Comparison of ENCODE assay signal across 11 cellular contexts in genomic region chr21:38171723-38172344, GRCh38.
DNase-seq lines count a peak whose midpoint lies in the region; ATAC-seq, FAIRE-seq and TF ChIP-seq lines count a peak whose summit lies in the region.
"Had no signal": no experiment of that assay in that cellular context is flagged by ENCODE, and none has a peak within 500 bp of the region (broad histone marks: within the 10 kb centered on the region; RNA-seq: fewer than 3 reads in every experiment).

No MANE protein-coding gene starts in this region.

- H3K9ac ChIP-seq in IMR-90 (ENCODE audit: low read depth, low read length): no peak overlapping the region

- CTCF ChIA-PET in IMR-90 (lab: Yijun Ruan, JAX): interaction anchor here (0.6 to 6.6 kb wide), 7 partner anchors 13 to 471 kb away, joined by 3 to 48 read pairs (median 5); partner anchors contain the start of gene KCNJ15

- peak overlapping the region; percentile 52 to 67; a peak in 3 of 4 replicates for H4K8ac ChIP-seq in IMR-90 (ENCODE audit: low read depth in 2 of 2, low read length in 2 of 2)

- H2AK5ac ChIP-seq in IMR-90 (ENCODE audit: low read depth, low read length): peak overlapping the region; percentile 87

- no peaks in the 10 kb centered on the region for H3K36me3 ChIP-seq in IMR-90 (ENCODE audit: control insufficient read depth, insufficient read depth, low read length)
- H3K36me3 ChIP-seq: BE2C, gastrocnemius medialis had no signal

- no peaks in the 10 kb centered on the region for H4K20me1 ChIP-seq in IMR-90 (ENCODE audit: insufficient read depth, low read length)

- peak overlapping the region; percentile 70 for H3K4ac ChIP-seq in IMR-90 (ENCODE audit: low read depth, low read length)

- H3K4me1 ChIP-seq in IMR-90 (ENCODE audit: control insufficient read depth, insufficient read depth, low read length): peaks cover 15% of the 10 kb centered on the region
- H3K4me1 ChIP-seq: BE2C, gastrocnemius medialis had no signal

- no peak overlapping the region; the same call in 1 of the 2 replicates for H3K56ac ChIP-seq in IMR-90 (ENCODE audit: extremely low read depth, insufficient read depth, low read length)

- dilution Hi-C loops in IMR-90 (cut with HindIII; ENCODE audit: low sequenced_read_pairs, unreplicated experiment): no loop called here

- H3K9me3 ChIP-seq in IMR-90 (ENCODE audit: control insufficient read depth, insufficient read depth, low read length): no peaks in the 10 kb centered on the region
- H3K9me3 ChIP-seq: BE2C, gastrocnemius medialis had no signal

- H4K91ac ChIP-seq in IMR-90 (ENCODE audit: insufficient read depth, low read depth, low read length): peak overlapping the region; percentile 82

- intact Hi-C loops in IMR-90 (cut with micrococcal nuclease): loop anchor here (1.0 to 5.0 kb wide), 2 partner anchors 45 to 180 kb away; no protein-coding TSS in a partner anchor

- H3K14ac ChIP-seq in IMR-90 (replicated peaks; ENCODE audit: low read depth, low read length): peak overlapping the region; percentile 31

- H3K9me1 ChIP-seq in IMR-90 (ENCODE audit: insufficient read depth, low read length): peaks cover 11% of the 10 kb centered on the region; the same call in 1 of the 2 replicates

- POLR2A ChIA-PET in IMR-90 (lab: Charles Lee; ENCODE audit: unreplicated experiment): interaction anchor here (0.6 kb wide), 1 partner anchor 22 kb away, joined by 11 read pairs; no protein-coding TSS in a partner anchor

- H2AFZ ChIP-seq in IMR-90 (replicated peaks; ENCODE audit: low read length, poor library complexity): peak overlapping the region; percentile 64

- no TSS peak for BruUV-seq in IMR-90 (replicated peaks; lab: Mats Ljungman, UMichigan)

- in situ Hi-C loops in ACHN (cut with HindIII; ENCODE audit: low pct_ligation_motif_present, low pct_unique_long_range_greater_than_20kb, low sequenced_read_pairs) (loop anchor here (25.0 kb wide), 1 partner anchor 190 kb away; no protein-coding TSS in a partner anchor), IMR-90 (cut with MboI; ENCODE audit: low sequenced_read_pairs) (loop anchor here (5.0 kb wide), 1 partner anchor 40 kb away; no protein-coding TSS in a partner anchor)

- peak overlapping the region; percentile 75 for H2BK120ac ChIP-seq in IMR-90 (ENCODE audit: low read depth, low read length)

- no peak overlapping the region; the same call in 1 of the 2 replicates for H4K5ac ChIP-seq in IMR-90 (ENCODE audit: low read depth, low read length)

- peak overlapping the region; percentile 26; the same call in 1 of the 2 replicates for H3K23ac ChIP-seq in IMR-90 (ENCODE audit: low read depth, low read length)

- ATAC-seq in IMR-90 (ENCODE audit: low read depth): peak; percentile 79
- ATAC-seq: gastrocnemius medialis had no signal

- no peaks in the 10 kb centered on the region for H3K79me1 ChIP-seq in IMR-90 (ENCODE audit: low read depth in 1 of 2, low read length in 2 of 2)

- H3K18ac ChIP-seq in IMR-90 (ENCODE audit: low read depth, low read length): no peak overlapping the region; the same call in 1 of the 2 replicates

- no peak for FAIRE-seq in frontal cortex (lab: Jason Lieb, UNC)
- FAIRE-seq: small intestine had no signal

- peak overlapping the region; percentile 49 for H3K27ac ChIP-seq in IMR-90 (ENCODE audit: insufficient read depth, low read length)
- H3K27ac ChIP-seq: gastrocnemius medialis had no signal

- H3K4me3 ChIP-seq in IMR-90 (ENCODE audit: insufficient read depth, low read depth, low read length): no peak overlapping the region
- no peak overlapping the region for H3K4me3 ChIP-seq in choroid plexus epithelial cell (ENCODE audit: low read depth, low read length)
- H3K4me3 ChIP-seq: gastrocnemius medialis had no signal

- peak; percentile 6; the same call in 1 of the 2 replicates for TF ChIP-seq RAD21 in IMR-90 (IDR thresholded peaks at IDR 0.05; ENCODE audit: low read length)

- peak overlapping the region; percentile 89; the same call in 2 of the 3 replicates for H2BK15ac ChIP-seq in IMR-90 (ENCODE audit: low read depth, low read length)

- no peak for TF ChIP-seq POLR2A in IMR-90 (IDR thresholded peaks at IDR 0.05; ENCODE audit: low read depth, low read length)

- H3K4me2 ChIP-seq in IMR-90 (ENCODE audit: low read depth, low read length): no peak overlapping the region

- 0 out of 2 replicates have a peak, but pooled peaks cover 3% of the 10 kb centered on the region for H3K27me3 ChIP-seq in IMR-90 (ENCODE audit: control insufficient read depth, insufficient read depth, low read length)
- H3K27me3 ChIP-seq: BE2C, gastrocnemius medialis had no signal

- peak overlapping the region; percentile 94 for H2BK20ac ChIP-seq in IMR-90 (ENCODE audit: low read depth, low read length)

- 32% methylated on average over 3 of the region's 12 CpGs; no CpG with 5 or more reads in 1 of the 2 experiments for WGBS in IMR-90 (ENCODE audit: extremely low coverage in 2 of 2, insufficient read length in 1 of 2), 2 experiments

- DNase-seq in ACHN: peak; percentile 72
- DNase-seq in IMR-90: peak; percentile 45
- peak; percentile 74 for DNase-seq in choroid plexus epithelial cell (ENCODE audit: low read depth)
- peak; percentile 89 for DNase-seq in left kidney (ENCODE audit: low read depth, low spot score)
- no peak for DNase-seq in NCI-H2227 (lab: John Stamatoyannopoulos, UW; ENCODE audit: unreplicated experiment)
- DNase-seq in NCI-H1105 (lab: John Stamatoyannopoulos, UW): no peak
- DNase-seq in NCI-H774 (lab: John Stamatoyannopoulos, UW): no peak
- DNase-seq in frontal cortex (ENCODE audit: low spot score in 2 of 2): no peak
- DNase-seq: BE2C, gastrocnemius medialis, small intestine had no signal

- H2AK9ac ChIP-seq in IMR-90 (replicated peaks; ENCODE audit: low read depth, low read length, poor library complexity): no peak overlapping the region

- TF ChIP-seq CTCF in IMR-90 (conservative IDR thresholded peaks at IDR 0.05; ENCODE audit: low read depth, low read length) (0 out of 2 replicates have a peak, but pooled peaks have one; percentile 11), choroid plexus epithelial cell (conservative IDR thresholded peaks at IDR 0.05; ENCODE audit: low read depth, low read length) (peak; percentile 58)

- H2BK5ac ChIP-seq in IMR-90 (ENCODE audit: low read depth, low read length, poor library complexity, severe bottlenecking): no peak overlapping the region

TF ChIP-seq in IMR-90, 13 proteins besides CTCF, POLR2A, EP300 and RAD21:
- no peak for TF ChIP-seq RCOR1 (IDR thresholded peaks at IDR 0.05; ENCODE audit: insufficient replicate concordance, low read length)
- TF ChIP-seq CEBPB (IDR thresholded peaks at IDR 0.05; ENCODE audit: low read depth, low read length): no peak
- TF ChIP-seq BHLHE40 (IDR thresholded peaks at IDR 0.05; ENCODE audit: low read depth, low read length): no peak
- no peak for TF ChIP-seq SMC3 (IDR thresholded peaks at IDR 0.05; ENCODE audit: low read depth, low read length)
- no peak for TF ChIP-seq ELK1 (IDR thresholded peaks at IDR 0.05; ENCODE audit: borderline replicate concordance, low read depth, low read length)
- no peak for TF ChIP-seq MXI1 (IDR thresholded peaks at IDR 0.05; ENCODE audit: borderline replicate concordance, low read depth, low read length)
- TF ChIP-seq RFX5 (IDR thresholded peaks at IDR 0.05; ENCODE audit: low read depth, low read length): no peak
- TF ChIP-seq NFE2L2 (IDR thresholded peaks at IDR 0.05; ENCODE audit: low read depth, low read length): no peak
- TF ChIP-seq MAZ (IDR thresholded peaks at IDR 0.05; ENCODE audit: borderline replicate concordance, low read depth, low read length): no peak
- no peak for TF ChIP-seq USF2 (IDR thresholded peaks at IDR 0.05; ENCODE audit: low read depth, low read length)
- no peak for TF ChIP-seq MAFK (IDR thresholded peaks at IDR 0.05; ENCODE audit: low read depth, low read length)
- TF ChIP-seq CHD1 (IDR thresholded peaks at IDR 0.05; ENCODE audit: low read depth, low read length): no peak
- no peak for TF ChIP-seq FOS (IDR thresholded peaks at IDR 0.05; ENCODE audit: low read depth, low read length)
TF ChIP-seq in IMR-90: peak in this region for 0.

Comparison
In these comparisons a context has a peak if more than half of its experiments do, and no peak if none do; other contexts are left out.
1. DNase-seq: peak in ACHN (single experiment), IMR-90 (single experiment), choroid plexus epithelial cell (single experiment) and left kidney (single experiment); none in NCI-H2227 (single experiment), NCI-H1105 (single experiment), NCI-H774 (single experiment) and frontal cortex (0 of 2).